In genomic region chr10:1354776-1355435, GRCh38 we compare ENCODE assay signal across 20 cellular contexts.
"Had no signal": no experiment of that assay in that cellular context is flagged by ENCODE, and none has a peak within 500 bp of the region (broad histone marks: within the 10 kb centered on the region; RNA-seq: fewer than 3 reads in every experiment).

No MANE protein-coding gene starts in this region.

- DNase-seq: effector memory CD8-positive, alpha-beta T cell; esophagus squamous epithelium; foreskin fibroblast; heart left ventricle; hypothalamus; mucosa of descending colon; naive thymus-derived CD8-positive, alpha-beta T cell; nucleus accumbens; ovary; stimulated activated CD4-positive, alpha-beta T cell treated with anti-CD3 and anti-CD28 coated beads, Interleukin-2, amount 100 ng/mL, for 48 hours; tibial artery; upper lobe of left lung had no signal

- H3K9me3 Mint-ChIP-seq: dendritic cell treated with granulocyte-macrophage colony-stimulating factor and Interleukin-4, amounts not matched to agents 40 ng/mL and 50 ng/mL, for 4 days; effector memory CD8-positive, alpha-beta T cell; naive thymus-derived CD8-positive, alpha-beta T cell; stimulated activated naive CD8-positive, alpha-beta T cell treated with anti-CD3 and anti-CD28 coated beads, Interleukin-15, Interleukin-2, amounts not matched to agents 100 ng/mL and 50 ng/mL, for 24 hours had no signal

- H3K27ac Mint-ChIP-seq: dendritic cell treated with granulocyte-macrophage colony-stimulating factor and Interleukin-4, amounts not matched to agents 40 ng/mL and 50 ng/mL, for 4 days; effector memory CD8-positive, alpha-beta T cell; naive thymus-derived CD8-positive, alpha-beta T cell; stimulated activated naive CD8-positive, alpha-beta T cell treated with anti-CD3 and anti-CD28 coated beads, Interleukin-15, Interleukin-2, amounts not matched to agents 100 ng/mL and 50 ng/mL, for 24 hours had no signal

- FAIRE-seq: colon, islet of Langerhans had no signal

- ATAC-seq: effector memory CD8-positive, alpha-beta T cell; heart left ventricle; left lobe of liver; mucosa of descending colon; naive thymus-derived CD8-positive, alpha-beta T cell had no signal

- H3K9me3 ChIP-seq: esophagus squamous epithelium, heart left ventricle, mucosa of descending colon, ovary, right atrium auricular region, tibial artery, upper lobe of left lung, vagina had no signal

- H3K27ac ChIP-seq: esophagus squamous epithelium, heart left ventricle, ovary, right atrium auricular region, tibial artery, upper lobe of left lung, vagina had no signal

- H3K36me3 ChIP-seq: esophagus squamous epithelium, heart left ventricle, ovary, right atrium auricular region, tibial artery, upper lobe of left lung, vagina had no signal

- H3K4me3 Mint-ChIP-seq: dendritic cell treated with granulocyte-macrophage colony-stimulating factor and Interleukin-4, amounts not matched to agents 40 ng/mL and 50 ng/mL, for 4 days; effector memory CD8-positive, alpha-beta T cell; naive thymus-derived CD8-positive, alpha-beta T cell; stimulated activated naive CD8-positive, alpha-beta T cell treated with anti-CD3 and anti-CD28 coated beads, Interleukin-15, Interleukin-2, amounts not matched to agents 100 ng/mL and 50 ng/mL, for 24 hours had no signal

- H3K4me1 ChIP-seq: esophagus squamous epithelium, heart left ventricle, right atrium auricular region, tibial artery, upper lobe of left lung, vagina had no signal

- H3K4me3 ChIP-seq: esophagus squamous epithelium, heart left ventricle, mucosa of descending colon, ovary, right atrium auricular region, smooth muscle cell, tibial artery, upper lobe of left lung, vagina had no signal

- H3K27me3 ChIP-seq: ovary, right atrium auricular region, upper lobe of left lung, vagina had no signal

- H3K4me2 ChIP-seq: smooth muscle cell had no signal

- H3K36me3 Mint-ChIP-seq: naive thymus-derived CD8-positive, alpha-beta T cell had no signal
